Comparison of ENCODE assay signal across 11 cellular contexts in the genomic region with DNA sequence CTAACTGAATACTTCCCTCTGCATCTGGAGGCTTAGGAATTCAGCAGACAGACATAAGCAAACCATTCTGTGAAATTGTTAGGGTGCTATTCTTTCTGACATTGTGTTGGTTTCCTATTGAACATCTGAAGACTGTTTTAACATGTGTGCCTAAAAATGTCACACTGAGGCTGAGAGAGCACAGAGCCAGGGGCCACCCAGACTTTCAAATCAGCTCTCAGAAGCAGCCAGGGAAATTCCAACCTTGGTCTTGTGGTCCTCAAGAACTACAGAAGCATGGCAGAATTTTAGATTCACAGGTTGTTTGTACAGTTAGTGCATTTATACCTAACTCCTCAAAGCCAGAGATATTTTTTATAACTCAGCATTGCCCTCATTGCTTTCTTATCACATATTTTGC.
DNase-seq lines count a peak whose midpoint lies in the region; ATAC-seq and TF ChIP-seq lines count a peak whose summit lies in the region.
"Had no signal": no experiment of that assay in that cellular context is flagged by ENCODE, and none has a peak within 500 bp of the region (broad histone marks: within the 10 kb centered on the region; RNA-seq: fewer than 3 reads in every experiment).

No MANE protein-coding gene starts in this region.

- in situ Hi-C loops in GM23248 (cut with MboI) = no loop called here

- H4K20me1 ChIP-seq in GM23248 (ENCODE audit: insufficient read depth) = no peaks in the 10 kb centered on the region

- no peak overlapping the region for H2AFZ ChIP-seq in GM23248

- peak; percentile 15 to 22 for DNase-seq in stimulated activated CD4-positive, alpha-beta T cell treated with anti-CD3 and anti-CD28 coated beads, Interleukin-12 subunit alpha, Interleukin-12 subunit beta, amount 100 ng/mL, for 24 hours (ENCODE audit: low read depth in 2 of 2)
- no peak for DNase-seq in stimulated activated CD4-positive, alpha-beta T cell treated with anti-CD3 and anti-CD28 coated beads, Interleukin-12 subunit alpha, Interleukin-12 subunit beta, amount 100 ng/mL, for 4 hours
- peak; percentile 12 for DNase-seq in activated CD4-positive, alpha-beta T cell treated with anti-CD3 and anti-CD28 coated beads, Interleukin-2, amount 50 U/mL, for 1 hour
- no peak for DNase-seq in foreskin fibroblast
- no peak for DNase-seq in NCI-H2029 treated with DMSO at 0.1 percent for 48 hours (lab: John Stamatoyannopoulos, UW)
- no peak for DNase-seq in NCI-H748 treated with DMSO at 0.1 percent for 48 hours (lab: John Stamatoyannopoulos, UW)
- DNase-seq in GM23248 = no peak
- DNase-seq: adrenal gland, MG63, NCI-H774 had no signal

- H3K9me2 ChIP-seq in GM23248 (ENCODE audit: insufficient read depth) = no peaks in the 10 kb centered on the region

- H3K4me1 ChIP-seq in GM23248 (ENCODE audit: insufficient read depth) = no peaks in the 10 kb centered on the region
- H3K4me1 ChIP-seq: adrenal gland had no signal

- H3K27ac ChIP-seq in GM23248 = no peak overlapping the region
- H3K27ac ChIP-seq: adrenal gland had no signal

- H3K27me3 ChIP-seq in GM23248 (replicated peaks; ENCODE audit: insufficient read depth) = no peaks in the 10 kb centered on the region
- H3K27me3 ChIP-seq: adrenal gland, MG63 had no signal

- H3K4me2 ChIP-seq in GM23248 (ENCODE audit: unreplicated experiment) = no peak overlapping the region

- no peak for TF ChIP-seq CTCF in foreskin fibroblast (IDR thresholded peaks at IDR 0.05; ENCODE audit: low read depth, low read length)

- H3F3A ChIP-seq in GM23248 (ENCODE audit: insufficient read depth) = no peaks in the 10 kb centered on the region

- H3K4me3 ChIP-seq in foreskin fibroblast (ENCODE audit: low read depth in 1 of 2, low read length in 2 of 2) (no peak overlapping the region), GM23248 (no peak overlapping the region)
- H3K4me3 ChIP-seq: adrenal gland, MG63 had no signal

- no peaks in the 10 kb centered on the region for H3K9me3 ChIP-seq in GM23248 (ENCODE audit: low read depth)
- H3K9me3 ChIP-seq: adrenal gland, MG63 had no signal

- H3K79me2 ChIP-seq in GM23248 (ENCODE audit: insufficient read depth) = no peaks in the 10 kb centered on the region

- H3K9ac ChIP-seq in GM23248 = no peak overlapping the region

- ATAC-seq in HG02884 (IDR thresholded peaks at IDR 0.05; ENCODE audit: unreplicated experiment) = peak; percentile 94

- no peaks in the 10 kb centered on the region for H3K36me3 ChIP-seq in GM23248 (ENCODE audit: low read depth)
- H3K36me3 ChIP-seq: adrenal gland, MG63 had no signal

Comparison
In these comparisons a context has a peak if more than half of its experiments do, and no peak if none do; other contexts are left out.
1. DNase-seq: peak in stimulated activated CD4-positive, alpha-beta T cell treated with anti-CD3 and anti-CD28 coated beads, Interleukin-12 subunit alpha, Interleukin-12 subunit beta, amount 100 ng/mL, for 24 hours (2 of 2) and activated CD4-positive, alpha-beta T cell treated with anti-CD3 and anti-CD28 coated beads, Interleukin-2, amount 50 U/mL, for 1 hour (single experiment); none in stimulated activated CD4-positive, alpha-beta T cell treated with anti-CD3 and anti-CD28 coated beads, Interleukin-12 subunit alpha, Interleukin-12 subunit beta, amount 100 ng/mL, for 4 hours (single experiment), foreskin fibroblast (0 of 2), NCI-H2029 treated with DMSO at 0.1 percent for 48 hours (single experiment), NCI-H748 treated with DMSO at 0.1 percent for 48 hours (single experiment) and GM23248 (single experiment).